Comparison of ENCODE assay signal across 30 cellular contexts in genomic region chr20:39588148-39588757, GRCh38.
DNase-seq lines count a peak whose midpoint lies in the region; ATAC-seq and TF ChIP-seq lines count a peak whose summit lies in the region.
"Had no signal": no experiment of that assay in that cellular context is flagged by ENCODE, and none has a peak within 500 bp of the region (broad histone marks: within the 10 kb centered on the region; RNA-seq: fewer than 3 reads in every experiment).

No MANE protein-coding gene starts in this region.

- H3K27me3 ChIP-seq in Karpas-422 (ENCODE audit: low read length) (no peaks in the 10 kb centered on the region), OCI-LY3 (ENCODE audit: low read depth, low read length) (no peaks in the 10 kb centered on the region)
- H3K27me3 ChIP-seq: ascending aorta, BLaER1, cardiac muscle cell, sigmoid colon, tibial artery had no signal

- ATAC-seq in GM18868 (IDR thresholded peaks at IDR 0.05; ENCODE audit: unreplicated experiment) = no peak
- ATAC-seq: activated CD8-positive, alpha-beta memory T cell treated with anti-CD3 and anti-CD28 coated beads, Interleukin-2, amount 10 ng/mL, durations not matched to agents 7 days and 5 days; activated T-cell treated with anti-CD3 and anti-CD28 coated beads, Interleukin-2, amount 50 U/mL, for 4 hours; foreskin keratinocyte; naive thymus-derived CD4-positive, alpha-beta T cell; psoas muscle had no signal

- no peak for TF ChIP-seq CTCF in OCI-LY3 (IDR thresholded peaks at IDR 0.05; ENCODE audit: low read depth, low read length)

- no peaks in the 10 kb centered on the region for H4K20me1 ChIP-seq in Karpas-422 (ENCODE audit: insufficient read depth, low read depth, low read length)
- H4K20me1 ChIP-seq in OCI-LY3 (ENCODE audit: insufficient read depth, low read length) = no peaks in the 10 kb centered on the region
- H4K20me1 ChIP-seq: BLaER1 had no signal

- H3K9ac ChIP-seq in Karpas-422 (ENCODE audit: low read length) (no peak overlapping the region), OCI-LY3 (ENCODE audit: low read length) (no peak overlapping the region)
- H3K9ac ChIP-seq: BLaER1, KMS-11 had no signal

- H3K9me3 ChIP-seq in Karpas-422 (ENCODE audit: low read length) (no peaks in the 10 kb centered on the region), OCI-LY3 (ENCODE audit: insufficient read depth, low read length) (no peaks in the 10 kb centered on the region), mesodermal cell (ENCODE audit: control insufficient read depth, low read length) (no peaks in the 10 kb centered on the region)
- H3K9me3 ChIP-seq: ascending aorta, BLaER1, esophagus squamous epithelium, psoas muscle, sigmoid colon, tibial artery had no signal

- no peak overlapping the region for H3K27ac ChIP-seq in Karpas-422 (ENCODE audit: low read length)
- H3K27ac ChIP-seq in OCI-LY3 (ENCODE audit: low read length) = no peak overlapping the region
- H3K27ac ChIP-seq in mesodermal cell (ENCODE audit: low read depth, low read length, severe bottlenecking) = peak overlapping the region; percentile 19
- H3K27ac ChIP-seq: ascending aorta, BLaER1, cardiac muscle cell, esophagus squamous epithelium, foreskin keratinocyte, KMS-11, psoas muscle, tibial artery had no signal

- H3K4me2 ChIP-seq in Karpas-422 (ENCODE audit: low read depth, low read length, poor library complexity, severe bottlenecking) = no peak overlapping the region
- H3K4me2 ChIP-seq in OCI-LY3 (ENCODE audit: low read length) = no peak overlapping the region
- H3K4me2 ChIP-seq: BLaER1, KMS-11 had no signal

- 33 to 44% methylated on average over 1 of the region's 5 CpGs for WGBS in mesodermal cell (ENCODE audit: insufficient coverage in 2 of 2), 2 experiments

- H3K36me3 ChIP-seq in Karpas-422 (ENCODE audit: insufficient read depth, low read length) (no peaks in the 10 kb centered on the region), OCI-LY3 (replicated peaks; ENCODE audit: low read depth, low read length) (no peaks in the 10 kb centered on the region), mesodermal cell (ENCODE audit: control insufficient read depth, insufficient read depth, low read length) (no peaks in the 10 kb centered on the region)
- H3K36me3 ChIP-seq: ascending aorta, BLaER1, cardiac muscle cell, esophagus squamous epithelium, HAP-1, sigmoid colon, tibial artery had no signal

- DNase-seq in DMS153 treated with DMSO at 0.1 percent for 48 hours (lab: John Stamatoyannopoulos, UW; ENCODE audit: unreplicated experiment) = peak; percentile 79
- no peak for DNase-seq in Karpas-422
- no peak for DNase-seq in NCI-H146 (lab: John Stamatoyannopoulos, UW)
- no peak for DNase-seq in dedifferentiated amniotic fluid mesenchymal stem cell (ENCODE audit: extremely low spot score)
- DNase-seq: activated CD8-positive, alpha-beta memory T cell treated with anti-CD3 and anti-CD28 coated beads, Interleukin-2, amount 10 ng/mL, durations not matched to agents 7 days and 5 days; activated gamma-delta T cell; activated naive CD8-positive, alpha-beta T cell treated with anti-CD3 and anti-CD28 coated beads, Interleukin-2, amount 10 ng/mL, durations not matched to agents 7 days and 5 days; activated T-cell treated with anti-CD3 and anti-CD28 coated beads, Interleukin-2, amount 50 U/mL, for 4 hours; cortex of kidney; DMS53; esophagus squamous epithelium; foreskin keratinocyte; kidney; naive thymus-derived CD4-positive, alpha-beta T cell; NCI-H1436 treated with DMSO at 0.1 percent for 48 hours; NCI-H2171 treated with DMSO at 0.1 percent for 48 hours; NCI-H82; nucleus accumbens; psoas muscle; sigmoid colon; stimulated activated CD4-positive, alpha-beta T cell treated with anti-CD3 and anti-CD28 coated beads, Interleukin-4, amount 100 ng/mL, for 24 hours; tibial artery had no signal

- H3K79me2 ChIP-seq in Karpas-422 (ENCODE audit: low read length) = no peaks in the 10 kb centered on the region
- H3K79me2 ChIP-seq in OCI-LY3 (ENCODE audit: low read length) = no peaks in the 10 kb centered on the region

- H3K4me1 ChIP-seq in Karpas-422 (ENCODE audit: low read length) (no peaks in the 10 kb centered on the region), OCI-LY3 (ENCODE audit: low read length) (peaks cover 5% of the 10 kb centered on the region; the same call in 1 of the 2 replicates), mesodermal cell (ENCODE audit: control insufficient read depth, insufficient read depth, low read length, poor library complexity, severe bottlenecking) (no peaks in the 10 kb centered on the region)
- H3K4me1 ChIP-seq: ascending aorta, BLaER1, foreskin keratinocyte, HAP-1, psoas muscle, tibial artery had no signal

- H2AFZ ChIP-seq in Karpas-422 (ENCODE audit: low read length) (peak overlapping the region; percentile 69; the same call in 1 of the 2 replicates), OCI-LY3 (ENCODE audit: low read depth, low read length) (0 out of 2 replicates have a peak overlapping the region, but pooled peaks have one; percentile 0)

- H3K9me2 ChIP-seq in Karpas-422 (replicated peaks; ENCODE audit: insufficient read depth, low read length) = no peaks in the 10 kb centered on the region

- H3K4me3 ChIP-seq in Karpas-422 (ENCODE audit: low read length) (no peak overlapping the region), OCI-LY3 (ENCODE audit: low read length) (no peak overlapping the region), mesodermal cell (ENCODE audit: extremely low read depth, insufficient read depth, low read length, poor library complexity, severe bottlenecking) (no peak overlapping the region)
- H3K4me3 ChIP-seq: ascending aorta, BLaER1, cardiac muscle cell, esophagus squamous epithelium, HAP-1, psoas muscle, sigmoid colon, tibial artery had no signal
